8 cellular contexts compared by ENCODE assay signal in genomic region chr6:45830441-45831139, GRCh38.
DNase-seq lines count a peak whose midpoint lies in the region; ATAC-seq and TF ChIP-seq lines count a peak whose summit lies in the region.

No MANE protein-coding gene starts in this region.

- DNase-seq in activated CD4-positive, CD25-positive, alpha-beta regulatory T cell treated with anti-CD3 and anti-CD28 coated beads, Interleukin-2, amount 50 U/mL, for 72 hours = peak; percentile 48
- DNase-seq in naive thymus-derived CD4-positive, alpha-beta T cell = peak in 1 of 9 donors; percentile 40
- DNase-seq in SHP77 (lab: John Stamatoyannopoulos, UW) (no peak), thyroid gland (no peak)
- no peak for DNase-seq in central memory CD4-positive, alpha-beta T cell

- peaks cover 0 to 13% (median 5%) of the 10 kb centered on the region in 5 donors for H3K27me3 Mint-ChIP-seq in naive thymus-derived CD4-positive, alpha-beta T cell

- H3K4me2 ChIP-seq in BLaER1 treated with 17β-estradiol and CSF1 and Interleukin-3, amounts not matched to agents 10 nM and 100 nM = peak overlapping the region; percentile 60 to 83 (median 73)

- POLR2A ChIA-PET in naive thymus-derived CD4-positive, alpha-beta T cell (lab: Charles Lee) = no interaction called here

- H4K20me1 ChIP-seq in BLaER1 treated with 17β-estradiol and CSF1 and Interleukin-3, amounts not matched to agents 10 nM and 100 nM = no peaks in the 10 kb centered on the region

- no peak for TF ChIP-seq CTCF in thyroid gland (IDR thresholded peaks at IDR 0.05)

- no peak for TF ChIP-seq POLR2A in thyroid gland (IDR thresholded peaks at IDR 0.05)

- WGBS in thyroid gland, 2 donors = 56 to 66% methylated on average over 9 of the region's 9 CpGs

- peaks cover 10 to 41% (median 17%) of the 10 kb centered on the region in 7 donors for H3K4me1 Mint-ChIP-seq in naive thymus-derived CD4-positive, alpha-beta T cell

- H3K36me3 ChIP-seq in BLaER1 treated with 17β-estradiol and CSF1 and Interleukin-3, amounts not matched to agents 10 nM and 100 nM = no peaks in the 10 kb centered on the region
- no peaks in the 10 kb centered on the region for H3K36me3 ChIP-seq in naive thymus-derived CD4-positive, alpha-beta T cell (ENCODE audit: control insufficient read depth in 2 of 3, insufficient read depth in 3 of 3, low read length in 3 of 3)
- H3K36me3 ChIP-seq in thyroid gland = no peaks in the 10 kb centered on the region

- peaks cover 0 to 7% (median 0%) of the 10 kb centered on the region in 11 donors for H3K9me3 Mint-ChIP-seq in naive thymus-derived CD4-positive, alpha-beta T cell

- peak overlapping the region in 3 of 9 donors; percentile 17 to 84 (median 19) for H3K27ac Mint-ChIP-seq in naive thymus-derived CD4-positive, alpha-beta T cell

- H3K36me3 Mint-ChIP-seq in naive thymus-derived CD4-positive, alpha-beta T cell = peaks cover 0 to 6% (median 0%) of the 10 kb centered on the region in 5 donors

- peaks cover 27 to 40% (median 35%) of the 10 kb centered on the region in 10 experiments for H3K4me1 ChIP-seq in BLaER1 treated with 17β-estradiol and CSF1 and Interleukin-3, amounts not matched to agents 10 nM and 100 nM
- H3K4me1 ChIP-seq in naive thymus-derived CD4-positive, alpha-beta T cell (ENCODE audit: control insufficient read depth in 2 of 2, insufficient read depth in 2 of 2, low read length in 2 of 2) = peaks cover 0 to 5% of the 10 kb centered on the region in 2 donors
- H3K4me1 ChIP-seq in thyroid gland = no peaks in the 10 kb centered on the region

- H3K9me3 ChIP-seq in BLaER1 treated with 17β-estradiol and CSF1 and Interleukin-3, amounts not matched to agents 10 nM and 100 nM (replicated peaks in 1 of 11) = peaks cover 0 to 23% (median 5%) of the 10 kb centered on the region in 11 experiments; a peak in 7 of 22 replicates
- H3K9me3 ChIP-seq in naive thymus-derived CD4-positive, alpha-beta T cell (ENCODE audit: control insufficient read depth in 2 of 3, low read length in 3 of 3) = no peaks in the 10 kb centered on the region
- no peaks in the 10 kb centered on the region for H3K9me3 ChIP-seq in thyroid gland

- CTCF ChIA-PET in naive thymus-derived CD4-positive, alpha-beta T cell (lab: Charles Lee) = no interaction called here

- peak overlapping the region in 3 of 11 experiments; percentile 13 to 42 (median 15); a peak in 4 of 22 replicates for H3K9ac ChIP-seq in BLaER1 treated with 17β-estradiol and CSF1 and Interleukin-3, amounts not matched to agents 10 nM and 100 nM

- intact Hi-C loops in naive thymus-derived CD4-positive, alpha-beta T cell (cut with micrococcal nuclease) = loop anchor here in 1 of 2 donors (5.0 kb wide), 1 partner anchor 92 kb away; no protein-coding TSS in a partner anchor
- intact Hi-C loops in thyroid gland (cut with DNase I) = no loop called here

- H3K4me3 Mint-ChIP-seq in naive thymus-derived CD4-positive, alpha-beta T cell = peak overlapping the region; percentile 66 to 91 (median 76)

- ATAC-seq in GM19328 (IDR thresholded peaks at IDR 0.05; ENCODE audit: unreplicated experiment) (peak; percentile 95), HG03280 (IDR thresholded peaks at IDR 0.05; ENCODE audit: unreplicated experiment) (peak; percentile 93)
- ATAC-seq in naive thymus-derived CD4-positive, alpha-beta T cell = peak; percentile 69

- H3K4me3 ChIP-seq in BLaER1 treated with 17β-estradiol and CSF1 and Interleukin-3, amounts not matched to agents 10 nM and 100 nM = no peak overlapping the region
- peak overlapping the region; percentile 17 for H3K4me3 ChIP-seq in naive thymus-derived CD4-positive, alpha-beta T cell (ENCODE audit: low read length)
- H3K4me3 ChIP-seq in thyroid gland (replicated peaks in 1 of 3) = no peak overlapping the region

- H3K27ac ChIP-seq in BLaER1 treated with 17β-estradiol and CSF1 and Interleukin-3, amounts not matched to agents 10 nM and 100 nM = peak overlapping the region in 10 of 11 experiments; percentile 1 to 64 (median 24); a peak in 11 of 22 replicates
- H3K27ac ChIP-seq in naive thymus-derived CD4-positive, alpha-beta T cell (ENCODE audit: low read depth, low read length) = no peak overlapping the region
- no peak overlapping the region for H3K27ac ChIP-seq in thyroid gland

- H3K27me3 ChIP-seq in BLaER1 treated with 17β-estradiol and CSF1 and Interleukin-3, amounts not matched to agents 10 nM and 100 nM = no peaks in the 10 kb centered on the region
- H3K27me3 ChIP-seq in naive thymus-derived CD4-positive, alpha-beta T cell (ENCODE audit: control insufficient read depth in 2 of 2, insufficient read depth in 2 of 2, low read length in 2 of 2) = no peaks in the 10 kb centered on the region
- H3K27me3 ChIP-seq in thyroid gland = no peaks in the 10 kb centered on the region

Comparison
In these comparisons a context has a peak if more than half of its experiments do, and no peak if none do; other contexts are left out.
1. H3K27ac ChIP-seq: peak in BLaER1 treated with 17β-estradiol and CSF1 and Interleukin-3, amounts not matched to agents 10 nM and 100 nM (10 of 11); none in naive thymus-derived CD4-positive, alpha-beta T cell (single experiment) and thyroid gland (0 of 3).
2. Peak in every context shown above with its lines, with median percentiles within 50 percentile points of each other: ATAC-seq.